In genomic region chr3:60064210-60065178, GRCh38 we compare ENCODE assay signal across 11 cellular contexts.
A peak's percentile ranks its signal among the peaks of the same experiment; 100 is the strongest.
DNase-seq lines count a peak whose midpoint lies in the region; ATAC-seq, FAIRE-seq and TF ChIP-seq lines count a peak whose summit lies in the region.
"Had no signal": no experiment of that assay in that cellular context is flagged by ENCODE, and none has a peak within 500 bp of the region (broad histone marks: within the 10 kb centered on the region; RNA-seq: fewer than 3 reads in every experiment).

No MANE protein-coding gene starts in this region.

- peak overlapping the region; percentile 91 for H3K27ac ChIP-seq in DND-41 (ENCODE audit: low read length)
- H3K27ac ChIP-seq in endodermal cell (ENCODE audit: low read depth, low read length) = no peak overlapping the region

- peaks cover 16 to 37% of the 10 kb centered on the region in 2 donors for H3K4me1 Mint-ChIP-seq in natural killer cell treated with Interleukin-12 subunit alpha and Interleukin-12 subunit beta and Interleukin-15 and Interleukin-18, amount 100 ng/mL, for 72 hours (ENCODE audit: low read depth in 2 of 2)
- H3K4me1 Mint-ChIP-seq in endodermal cell = peaks cover 5% of the 10 kb centered on the region

- H2AFZ ChIP-seq in DND-41 (ENCODE audit: low read depth, low read length) = no peak overlapping the region
- H2AFZ ChIP-seq in Loucy (ENCODE audit: low read length) = peak overlapping the region; percentile 66; the same call in 1 of the 2 replicates

- H3K9ac ChIP-seq in DND-41 (ENCODE audit: low read depth, low read length) = peak overlapping the region; percentile 21
- no peak overlapping the region for H3K9ac ChIP-seq in Loucy (ENCODE audit: low read depth, low read length, poor library complexity, severe bottlenecking)
- H3K9ac ChIP-seq in endodermal cell (ENCODE audit: extremely low read depth, low read length, poor library complexity, severe bottlenecking) = no peak overlapping the region

- H3K9me3 ChIP-seq in DND-41 (ENCODE audit: insufficient read depth, low read length, severe bottlenecking) = no peaks in the 10 kb centered on the region
- H3K9me3 ChIP-seq in Loucy (ENCODE audit: insufficient read depth, low read depth, low read length) = no peaks in the 10 kb centered on the region
- peaks cover 5% of the 10 kb centered on the region for H3K9me3 ChIP-seq in endodermal cell (ENCODE audit: control insufficient read depth, low read length)

- H3K4me3 Mint-ChIP-seq in natural killer cell treated with Interleukin-12 subunit alpha and Interleukin-12 subunit beta and Interleukin-15 and Interleukin-18, amount 100 ng/mL, for 72 hours = no peak overlapping the region
- no peak overlapping the region for H3K4me3 Mint-ChIP-seq in endodermal cell

- H3K27me3 ChIP-seq in DND-41 (ENCODE audit: insufficient read depth, low read length, poor library complexity) (no peaks in the 10 kb centered on the region), Loucy (ENCODE audit: insufficient read depth, low read length, poor library complexity, severe bottlenecking) (no peaks in the 10 kb centered on the region), bronchial epithelial cell (ENCODE audit: control insufficient read depth, insufficient read depth, low read length) (no peaks in the 10 kb centered on the region), endodermal cell (ENCODE audit: control insufficient read depth, insufficient read depth, low read length, poor library complexity, severe bottlenecking) (peaks cover 5% of the 10 kb centered on the region)

- ATAC-seq in DND-41 (ENCODE audit: insufficient read depth, low read depth) (peak; percentile 84), GM19035 (IDR thresholded peaks at IDR 0.05; ENCODE audit: unreplicated experiment) (no peak)
- ATAC-seq in natural killer cell treated with Interleukin-12 subunit alpha and Interleukin-12 subunit beta and Interleukin-15 and Interleukin-18, amount 100 ng/mL, for 72 hours = peak; percentile 57 to 88
- ATAC-seq: left cardiac atrium had no signal

- H3K4me3 ChIP-seq in DND-41 (ENCODE audit: low read depth in 1 of 2, low read length in 2 of 2) (no peak overlapping the region), Loucy (ENCODE audit: low read length, poor library complexity, severe bottlenecking) (no peak overlapping the region), bronchial epithelial cell (ENCODE audit: low read depth, low read length) (no peak overlapping the region), endodermal cell (ENCODE audit: low read length) (no peak overlapping the region)

- H3K4me1 ChIP-seq in DND-41 (ENCODE audit: insufficient read depth, low read length) (peaks cover 89% of the 10 kb centered on the region), Loucy (ENCODE audit: insufficient read depth, low read length, poor library complexity, severe bottlenecking) (peaks cover 9% of the 10 kb centered on the region), endodermal cell (ENCODE audit: control insufficient read depth, insufficient read depth, low read length) (peaks cover 10% of the 10 kb centered on the region)

- FAIRE-seq in bronchial epithelial cell (lab: Jason Lieb, UNC) = no peak
- FAIRE-seq: GM19239 had no signal

- H3K36me3 ChIP-seq in DND-41 (ENCODE audit: insufficient read depth, low read length) = peaks cover 9% of the 10 kb centered on the region
- no peaks in the 10 kb centered on the region for H3K36me3 ChIP-seq in Loucy (ENCODE audit: insufficient read depth, low read length)
- H3K36me3 ChIP-seq in bronchial epithelial cell (ENCODE audit: control insufficient read depth, insufficient read depth, low read length) = no peaks in the 10 kb centered on the region
- H3K36me3 ChIP-seq in endodermal cell (ENCODE audit: control insufficient read depth, insufficient read depth, low read length) = no peaks in the 10 kb centered on the region

- H3K79me2 ChIP-seq in DND-41 (ENCODE audit: insufficient read depth, low read length) (peaks cover 96% of the 10 kb centered on the region), Loucy (ENCODE audit: insufficient read depth, low read length) (no peaks in the 10 kb centered on the region)

- DNase-seq in DND-41 (peak; percentile 48), bronchial epithelial cell (ENCODE audit: low read depth) (peak; percentile 60), NCI-H1048 (lab: John Stamatoyannopoulos, UW) (no peak), endodermal cell (no peak)
- DNase-seq in natural killer cell treated with Interleukin-12 subunit alpha and Interleukin-12 subunit beta and Interleukin-15 and Interleukin-18, amount 100 ng/mL, for 72 hours (ENCODE audit: low spot score) = no peak
- DNase-seq: GF-D8, left cardiac atrium had no signal

- peak overlapping the region; percentile 41 for H3K4me2 ChIP-seq in DND-41 (ENCODE audit: insufficient read depth, low read length)
- no peak overlapping the region for H3K4me2 ChIP-seq in Loucy (ENCODE audit: low read depth, low read length, poor library complexity, severe bottlenecking)

- no peaks in the 10 kb centered on the region for H3K9me2 ChIP-seq in Loucy (replicated peaks; ENCODE audit: low read depth, low read length)

- no peaks in the 10 kb centered on the region for H3F3A ChIP-seq in Loucy (ENCODE audit: low read depth)

- H4K20me1 ChIP-seq in DND-41 (ENCODE audit: insufficient read depth, low read length) (no peaks in the 10 kb centered on the region), Loucy (ENCODE audit: insufficient read depth, low read length, poor library complexity, severe bottlenecking) (no peaks in the 10 kb centered on the region)

- H3K27me3 Mint-ChIP-seq in natural killer cell treated with Interleukin-12 subunit alpha and Interleukin-12 subunit beta and Interleukin-15 and Interleukin-18, amount 100 ng/mL, for 72 hours = no peaks in the 10 kb centered on the region
- peaks cover 50% of the 10 kb centered on the region for H3K27me3 Mint-ChIP-seq in endodermal cell (ENCODE audit: insufficient read depth)

- no peaks in the 10 kb centered on the region for H3K9me3 Mint-ChIP-seq in natural killer cell treated with Interleukin-12 subunit alpha and Interleukin-12 subunit beta and Interleukin-15 and Interleukin-18, amount 100 ng/mL, for 72 hours
- H3K9me3 Mint-ChIP-seq in endodermal cell = no peaks in the 10 kb centered on the region

- TF ChIP-seq CTCF in DND-41 (IDR thresholded peaks at IDR 0.05; ENCODE audit: borderline replicate concordance, extremely low read depth, low read length, poor library complexity, severe bottlenecking) (no peak), Loucy (conservative IDR thresholded peaks at IDR 0.05; ENCODE audit: low read length) (no peak), bronchial epithelial cell (IDR thresholded peaks at IDR 0.05; ENCODE audit: insufficient read depth, low read length, severe bottlenecking) (no peak), endodermal cell (conservative IDR thresholded peaks at IDR 0.05) (no peak)

- H3K27ac Mint-ChIP-seq in natural killer cell treated with Interleukin-12 subunit alpha and Interleukin-12 subunit beta and Interleukin-15 and Interleukin-18, amount 100 ng/mL, for 72 hours = peak overlapping the region in 1 of 2 donors; percentile 35
- H3K27ac Mint-ChIP-seq in endodermal cell = no peak overlapping the region
- H3K27ac Mint-ChIP-seq: progenitor cell of endocrine pancreas had no signal

- no peaks in the 10 kb centered on the region for H3K36me3 Mint-ChIP-seq in natural killer cell treated with Interleukin-12 subunit alpha and Interleukin-12 subunit beta and Interleukin-15 and Interleukin-18, amount 100 ng/mL, for 72 hours
- no peaks in the 10 kb centered on the region for H3K36me3 Mint-ChIP-seq in endodermal cell (ENCODE audit: low read depth)

- WGBS in endodermal cell (ENCODE audit: insufficient coverage in 1 of 2, insufficient read length in 1 of 2), 2 experiments = 89 to 100% methylated on average over 2 to 3 of the region's 3 CpGs

Comparison
In these comparisons a context has a peak if more than half of its experiments do, and no peak if none do; other contexts are left out.
1. DNase-seq: peak in DND-41 (single experiment) and bronchial epithelial cell (single experiment); none in natural killer cell treated with Interleukin-12 subunit alpha and Interleukin-12 subunit beta and Interleukin-15 and Interleukin-18, amount 100 ng/mL, for 72 hours (single experiment), NCI-H1048 (single experiment) and endodermal cell (single experiment).